ENCODE assay signal across 3 cellular contexts in genomic region chr2:8527031-8527430, GRCh38.
A peak's percentile ranks its signal among the peaks of the same experiment; 100 is the strongest.
TF ChIP-seq lines count a peak whose summit lies in the region.

No MANE protein-coding gene starts in this region.

TF ChIP-seq in SK-N-SH, 30 proteins besides CTCF, POLR2A, EP300 and RAD21:
- no peak for TF ChIP-seq GATA2 (CRISPR knock-in tag; IDR thresholded peaks at IDR 0.05)
- TF ChIP-seq SMC3 (IDR thresholded peaks at IDR 0.05; ENCODE audit: low read depth, low read length): no peak
- TF ChIP-seq, protein P1, sequence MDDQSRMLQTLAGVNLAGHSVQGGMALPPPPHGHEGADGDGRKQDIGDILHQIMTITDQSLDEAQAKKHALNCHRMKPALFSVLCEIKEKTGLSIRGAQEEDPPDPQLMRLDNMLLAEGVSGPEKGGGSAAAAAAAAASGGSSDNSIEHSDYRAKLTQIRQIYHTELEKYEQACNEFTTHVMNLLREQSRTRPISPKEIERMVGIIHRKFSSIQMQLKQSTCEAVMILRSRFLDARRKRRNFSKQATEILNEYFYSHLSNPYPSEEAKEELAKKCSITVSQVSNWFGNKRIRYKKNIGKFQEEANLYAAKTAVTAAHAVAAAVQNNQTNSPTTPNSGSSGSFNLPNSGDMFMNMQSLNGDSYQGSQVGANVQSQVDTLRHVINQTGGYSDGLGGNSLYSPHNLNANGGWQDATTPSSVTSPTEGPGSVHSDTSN (IDR thresholded peaks at IDR 0.05): no peak
- TF ChIP-seq ZBTB33 (IDR thresholded peaks at IDR 0.05; ENCODE audit: borderline replicate concordance, low read depth): no peak
- no peak for TF ChIP-seq NRF1 (IDR thresholded peaks at IDR 0.05; ENCODE audit: low read depth, low read length)
- no peak for TF ChIP-seq JUND (IDR thresholded peaks at IDR 0.05)

TF ChIP-seq in SK-N-SH treated with all-trans-retinoic acid at 6 μM for 48 hours, 23 proteins besides CTCF, POLR2A, EP300 and RAD21:
- TF ChIP-seq SNAI2 (CRISPR knock-in tag; IDR thresholded peaks at IDR 0.05) (no peak), ZFP3 (CRISPR knock-in tag; IDR thresholded peaks at IDR 0.05) (no peak)

TF ChIP-seq in GM12878, 131 proteins besides CTCF, POLR2A, EP300 and RAD21:
- TF ChIP-seq ZNF687 (IDR thresholded peaks at IDR 0.05) (0 out of 2 replicates have a peak, but pooled peaks have one; percentile 24), MEF2B (IDR thresholded peaks at IDR 0.05; ENCODE audit: partially characterized antibody, poor library complexity, severe bottlenecking) (no peak)
